Comparison of ENCODE assay signal across 1 cellular context in the genomic region with DNA sequence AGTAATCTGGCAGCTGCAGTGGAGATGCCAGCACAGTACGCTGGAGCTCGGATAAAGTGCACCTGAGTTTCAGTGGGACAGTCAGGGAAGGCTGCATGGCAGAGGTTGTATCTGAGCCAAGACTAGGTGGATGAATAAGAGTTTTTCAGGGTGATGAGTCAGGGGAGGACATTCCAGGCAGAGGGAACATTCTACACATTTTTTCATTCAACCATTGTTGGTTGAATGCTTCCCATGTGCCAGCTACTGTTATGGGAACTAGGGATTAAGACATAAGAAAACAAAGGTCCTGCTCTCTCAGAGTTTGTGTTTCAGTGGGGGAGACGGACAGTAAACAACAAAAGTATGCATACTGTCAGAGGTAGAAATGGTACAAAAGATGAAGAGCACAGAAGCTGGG.
TF ChIP-seq lines count a peak whose summit lies in the region.

No MANE protein-coding gene starts in this region.

TF ChIP-seq in IMR-90, 13 proteins besides CTCF, POLR2A, EP300 and RAD21 (continued from another document):
- TF ChIP-seq, protein P1, sequence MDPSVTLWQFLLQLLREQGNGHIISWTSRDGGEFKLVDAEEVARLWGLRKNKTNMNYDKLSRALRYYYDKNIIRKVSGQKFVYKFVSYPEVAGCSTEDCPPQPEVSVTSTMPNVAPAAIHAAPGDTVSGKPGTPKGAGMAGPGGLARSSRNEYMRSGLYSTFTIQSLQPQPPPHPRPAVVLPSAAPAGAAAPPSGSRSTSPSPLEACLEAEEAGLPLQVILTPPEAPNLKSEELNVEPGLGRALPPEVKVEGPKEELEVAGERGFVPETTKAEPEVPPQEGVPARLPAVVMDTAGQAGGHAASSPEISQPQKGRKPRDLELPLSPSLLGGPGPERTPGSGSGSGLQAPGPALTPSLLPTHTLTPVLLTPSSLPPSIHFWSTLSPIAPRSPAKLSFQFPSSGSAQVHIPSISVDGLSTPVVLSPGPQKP (IDR thresholded peaks at IDR 0.05; ENCODE audit: borderline replicate concordance, low read depth, low read length): no peak
- TF ChIP-seq FOS (IDR thresholded peaks at IDR 0.05; ENCODE audit: low read depth, low read length) (peak; percentile 44), BHLHE40 (IDR thresholded peaks at IDR 0.05; ENCODE audit: low read depth, low read length) (peak; percentile 74; the same call in 1 of the 2 replicates), USF2 (IDR thresholded peaks at IDR 0.05; ENCODE audit: low read depth, low read length) (no peak), RFX5 (IDR thresholded peaks at IDR 0.05; ENCODE audit: low read depth, low read length) (no peak), RCOR1 (IDR thresholded peaks at IDR 0.05; ENCODE audit: insufficient replicate concordance, low read length) (peak; percentile 15), MAZ (IDR thresholded peaks at IDR 0.05; ENCODE audit: borderline replicate concordance, low read depth, low read length) (peak; percentile 30; the same call in 1 of the 2 replicates), NFE2L2 (IDR thresholded peaks at IDR 0.05; ENCODE audit: low read depth, low read length) (peak; percentile 47; the same call in 1 of the 2 replicates), CEBPB (IDR thresholded peaks at IDR 0.05; ENCODE audit: low read depth, low read length) (no peak), MXI1 (IDR thresholded peaks at IDR 0.05; ENCODE audit: borderline replicate concordance, low read depth, low read length) (no peak), SMC3 (IDR thresholded peaks at IDR 0.05; ENCODE audit: low read depth, low read length) (no peak)
